Comparison of ENCODE assay signal across 1 cellular context in the genomic region with DNA sequence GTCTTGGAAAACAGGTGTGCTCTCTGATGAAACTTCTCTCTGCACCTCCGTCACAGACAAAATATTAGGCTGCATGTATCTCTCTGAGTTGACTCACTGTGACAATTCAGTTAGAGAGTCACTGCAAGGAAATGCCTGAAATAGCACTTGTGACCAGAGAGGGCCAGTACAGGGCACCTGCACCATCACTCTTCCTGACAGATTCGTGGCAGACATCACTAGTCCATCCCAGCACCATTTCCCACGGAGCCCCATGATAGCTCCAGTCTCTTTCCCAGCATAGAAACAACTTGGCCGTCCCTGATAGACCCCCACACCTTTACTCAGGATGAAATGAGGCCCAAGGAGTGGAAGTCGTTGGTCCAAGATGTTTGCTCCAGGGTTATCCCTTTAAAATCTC.
A peak's percentile ranks its signal among the peaks of the same experiment; 100 is the strongest.
TF ChIP-seq lines count a peak whose summit lies in the region.

No MANE protein-coding gene starts in this region.

TF ChIP-seq in K562, 482 proteins besides CTCF, POLR2A, EP300 and RAD21 (continued from another document):
- no peak for TF ChIP-seq PBX2 (CRISPR knock-in tag; IDR thresholded peaks at IDR 0.05; ENCODE audit: low read depth)
- peak; percentile 72 for TF ChIP-seq PBX2 (tag; conservative IDR thresholded peaks at IDR 0.05; ENCODE audit: low read depth)
- TF ChIP-seq, protein P1, sequence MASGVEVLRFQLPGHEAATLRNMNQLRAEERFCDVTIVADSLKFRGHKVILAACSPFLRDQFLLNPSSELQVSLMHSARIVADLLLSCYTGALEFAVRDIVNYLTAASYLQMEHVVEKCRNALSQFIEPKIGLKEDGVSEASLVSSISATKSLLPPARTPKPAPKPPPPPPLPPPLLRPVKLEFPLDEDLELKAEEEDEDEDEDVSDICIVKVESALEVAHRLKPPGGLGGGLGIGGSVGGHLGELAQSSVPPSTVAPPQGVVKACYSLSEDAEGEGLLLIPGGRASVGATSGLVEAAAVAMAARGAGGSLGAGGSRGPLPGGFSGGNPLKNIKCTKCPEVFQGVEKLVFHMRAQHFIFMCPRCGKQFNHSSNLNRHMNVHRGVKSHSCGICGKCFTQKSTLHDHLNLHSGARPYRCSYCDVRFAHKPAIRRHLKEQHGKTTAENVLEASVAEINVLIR (CRISPR knock-in tag; IDR thresholded peaks at IDR 0.05): no peak
- TF ChIP-seq, protein P2, sequence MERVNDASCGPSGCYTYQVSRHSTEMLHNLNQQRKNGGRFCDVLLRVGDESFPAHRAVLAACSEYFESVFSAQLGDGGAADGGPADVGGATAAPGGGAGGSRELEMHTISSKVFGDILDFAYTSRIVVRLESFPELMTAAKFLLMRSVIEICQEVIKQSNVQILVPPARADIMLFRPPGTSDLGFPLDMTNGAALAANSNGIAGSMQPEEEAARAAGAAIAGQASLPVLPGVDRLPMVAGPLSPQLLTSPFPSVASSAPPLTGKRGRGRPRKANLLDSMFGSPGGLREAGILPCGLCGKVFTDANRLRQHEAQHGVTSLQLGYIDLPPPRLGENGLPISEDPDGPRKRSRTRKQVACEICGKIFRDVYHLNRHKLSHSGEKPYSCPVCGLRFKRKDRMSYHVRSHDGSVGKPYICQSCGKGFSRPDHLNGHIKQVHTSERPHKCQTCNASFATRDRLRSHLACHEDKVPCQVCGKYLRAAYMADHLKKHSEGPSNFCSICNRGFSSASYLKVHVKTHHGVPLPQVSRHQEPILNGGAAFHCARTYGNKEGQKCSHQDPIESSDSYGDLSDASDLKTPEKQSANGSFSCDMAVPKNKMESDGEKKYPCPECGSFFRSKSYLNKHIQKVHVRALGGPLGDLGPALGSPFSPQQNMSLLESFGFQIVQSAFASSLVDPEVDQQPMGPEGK (CRISPR knock-in tag; IDR thresholded peaks at IDR 0.05; ENCODE audit: borderline replicate concordance): no peak
- TF ChIP-seq, protein P3, sequence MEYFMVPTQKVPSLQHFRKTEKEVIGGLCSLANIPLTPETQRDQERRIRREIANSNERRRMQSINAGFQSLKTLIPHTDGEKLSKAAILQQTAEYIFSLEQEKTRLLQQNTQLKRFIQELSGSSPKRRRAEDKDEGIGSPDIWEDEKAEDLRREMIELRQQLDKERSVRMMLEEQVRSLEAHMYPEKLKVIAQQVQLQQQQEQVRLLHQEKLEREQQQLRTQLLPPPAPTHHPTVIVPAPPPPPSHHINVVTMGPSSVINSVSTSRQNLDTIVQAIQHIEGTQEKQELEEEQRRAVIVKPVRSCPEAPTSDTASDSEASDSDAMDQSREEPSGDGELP (CRISPR knock-in tag; IDR thresholded peaks at IDR 0.05; ENCODE audit: borderline replicate concordance): no peak
- TF ChIP-seq ZFPM2 (CRISPR knock-in tag; IDR thresholded peaks at IDR 0.05): no peak
- peak in 1 of 2 experiments; percentile 34; a peak in 1 of 4 replicates for TF ChIP-seq ZMIZ1 (IDR thresholded peaks at IDR 0.05; ENCODE audit: low read depth in 2 of 2, low read length in 2 of 2)
- no peak for TF ChIP-seq GMEB1 (CRISPR knock-in tag; IDR thresholded peaks at IDR 0.05)
- no peak for TF ChIP-seq ZNF146 (CRISPR knock-in tag; IDR thresholded peaks at IDR 0.05; ENCODE audit: unreplicated experiment)
